In the genomic region with DNA sequence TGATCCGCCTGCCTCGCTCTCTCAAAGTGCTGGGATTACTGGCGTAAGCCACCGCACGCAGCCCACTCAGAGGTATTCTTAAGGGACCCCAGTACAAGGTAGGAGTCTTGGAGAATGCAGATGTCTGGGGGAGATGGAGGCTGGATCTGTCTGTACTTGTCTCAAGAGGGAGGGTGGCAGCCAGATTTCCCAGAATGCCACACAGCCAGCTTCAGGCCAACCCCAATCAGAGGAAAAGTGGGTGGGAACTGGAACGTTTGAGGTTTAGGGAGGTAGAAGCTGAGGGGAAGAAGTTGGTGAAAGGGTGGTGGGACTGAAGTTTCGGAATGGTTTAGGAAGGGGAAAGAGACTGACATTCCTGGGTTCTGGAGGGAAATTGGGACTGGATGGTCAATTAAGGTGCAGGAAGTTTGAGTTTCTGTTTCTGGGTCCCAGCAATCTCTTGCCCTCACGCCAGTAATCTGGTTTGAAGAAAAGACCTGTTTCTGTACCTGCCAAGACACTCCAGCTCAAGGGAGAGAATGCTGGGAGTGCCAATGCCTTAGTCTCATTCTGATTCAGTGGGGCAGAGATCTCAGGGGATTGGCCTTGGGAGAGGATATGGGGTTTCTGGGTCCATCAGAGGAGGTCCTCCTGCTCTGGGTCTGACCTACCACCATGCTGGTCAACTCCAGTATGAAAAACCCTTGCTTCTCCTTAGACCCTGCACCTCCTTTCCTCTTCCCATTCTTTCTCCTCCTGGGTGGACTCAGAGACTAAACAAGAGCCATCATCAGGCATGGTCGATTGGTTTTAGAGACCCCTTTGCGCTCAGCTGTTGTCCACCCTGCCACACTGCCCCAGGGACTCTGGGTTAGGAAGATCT, we compare ENCODE assay signal across 16 cellular contexts. TPM values are rescaled to one million over a fixed set of nuclear protein-coding genes. Genes with fewer than 3 reads are reported as not detected.
DNase-seq lines count a peak whose midpoint lies in the region; ATAC-seq, FAIRE-seq and TF ChIP-seq lines count a peak whose summit lies in the region.
"Had no signal": no experiment of that assay in that cellular context is flagged by ENCODE, and none has a peak within 500 bp of the region (broad histone marks: within the 10 kb centered on the region; RNA-seq: fewer than 3 reads in every experiment).

No MANE protein-coding gene starts in this region.

- H3K79me2 ChIP-seq in K562 (ENCODE audit: control insufficient read depth, insufficient read depth, low read length): peaks cover 60% of the 10 kb centered on the region

- H2AFZ ChIP-seq in K562 (ENCODE audit: low read depth, low read length): no peak overlapping the region

- H3K36me3 ChIP-seq in K562 (ENCODE audit: control insufficient read depth, insufficient read depth, low read length): peaks cover 48% of the 10 kb centered on the region; the same call in 2 of the 3 replicates
- H3K36me3 ChIP-seq in tibial artery: peaks cover 36 to 46% (median 44%) of the 10 kb centered on the region in 3 donors
- H3K36me3 ChIP-seq in body of pancreas (replicated peaks in 1 of 2; ENCODE audit: insufficient read depth in 1 of 2, low read depth in 2 of 2): peaks cover 0 to 2% of the 10 kb centered on the region in 2 donors
- H3K36me3 ChIP-seq: colonic mucosa had no signal

- H3K4me2 ChIP-seq in K562 (ENCODE audit: insufficient read depth, low read length): peak overlapping the region; percentile 59

- 75% methylated on average over 9 of the region's 10 CpGs for WGBS in K562 (ENCODE audit: insufficient coverage, low coverage, missing lambda C conversion rate)
- 76 to 79% methylated on average over 10 of the region's 10 CpGs for WGBS in body of pancreas, 2 donors

- H3K4me1 ChIP-seq in K562 (replicated peaks in 1 of 2; ENCODE audit: control insufficient read depth in 2 of 2, insufficient read depth in 2 of 2, low read length in 2 of 2): peaks cover 49 to 50% of the 10 kb centered on the region in 2 experiments
- peaks cover 0 to 27% (median 8%) of the 10 kb centered on the region in 4 donors for H3K4me1 ChIP-seq in tibial artery
- H3K4me1 ChIP-seq in body of pancreas: no peaks in the 10 kb centered on the region
- H3K4me1 ChIP-seq: colonic mucosa had no signal

- FAIRE-seq in K562 (lab: Jason Lieb, UNC): peak; percentile 29
- FAIRE-seq: HepG2 had no signal

- in situ Hi-C loops in K562 (cut with MboI): loop anchor here (10.0 kb wide), 1 partner anchor 52 kb away; no protein-coding TSS in a partner anchor

- H3K9ac ChIP-seq in K562 (ENCODE audit: insufficient read depth in 1 of 2, low read depth in 2 of 2, low read length in 2 of 2): peak overlapping the region; percentile 45 to 84

- TF ChIP-seq CTCF in K562 (IDR thresholded peaks at IDR 0.05 in 2 of 3, conservative IDR thresholded peaks at IDR 0.05 in 1 of 3; ENCODE audit: insufficient read depth in 2 of 3, low read depth in 1 of 3, low read length in 3 of 3) (no peak), tibial artery (IDR thresholded peaks at IDR 0.05) (no peak), body of pancreas (IDR thresholded peaks at IDR 0.05) (no peak)

- peak overlapping the region; percentile 83 for H3K4me3 Mint-ChIP-seq in activated naive CD4-positive, alpha-beta T cell treated with anti-CD3 and anti-CD28 coated beads, Interleukin-2, amount 50 U/mL, for 24 hours
- no peak overlapping the region for H3K4me3 Mint-ChIP-seq in activated naive CD4-positive, alpha-beta T cell treated with anti-CD3 and anti-CD28 coated beads, Interleukin-2, amount 10 ng/mL, durations not matched to agents 7 days and 5 days
- H3K4me3 Mint-ChIP-seq in memory B cell: peak overlapping the region; percentile 43

- no peak overlapping the region for H3K27ac Mint-ChIP-seq in activated naive CD4-positive, alpha-beta T cell treated with anti-CD3 and anti-CD28 coated beads, Interleukin-2, amount 50 U/mL, for 24 hours
- H3K27ac Mint-ChIP-seq in activated naive CD4-positive, alpha-beta T cell treated with anti-CD3 and anti-CD28 coated beads, Interleukin-2, amount 10 ng/mL, durations not matched to agents 7 days and 5 days: no peak overlapping the region
- no peak overlapping the region for H3K27ac Mint-ChIP-seq in memory B cell

- TF ChIP-seq POLR2A in K562 (conservative IDR thresholded peaks at IDR 0.05): no peak
- TF ChIP-seq POLR2A in body of pancreas (IDR thresholded peaks at IDR 0.05): no peak

- intact Hi-C loops in K562 (cut with micrococcal nuclease): no loop called here
- intact Hi-C loops in tibial artery (cut with DNase I; ENCODE audit: low total_unique reads): no loop called here
- intact Hi-C loops in body of pancreas (cut with DNase I): no loop called here

- H3K9me1 ChIP-seq in K562 (ENCODE audit: control insufficient read depth, insufficient read depth, low read length): peaks cover 3% of the 10 kb centered on the region

- CTCF ChIA-PET in activated naive CD4-positive, alpha-beta T cell treated with anti-CD3 and anti-CD28 coated beads, Interleukin-2, amount 10 ng/mL, durations not matched to agents 7 days and 5 days (lab: Charles Lee): interaction anchor here (0.8 to 4.0 kb wide), 15 partner anchors 10 to 179 kb away, joined by 3 to 26 read pairs (median 3); no protein-coding TSS in a partner anchor
- CTCF ChIA-PET in K562 (lab: Yijun Ruan, JAX; ENCODE audit: low intra/inter-chr PET ratio): interaction anchor here (0.9 kb wide), 1 partner anchor 46 kb away, joined by 4 read pairs; no protein-coding TSS in a partner anchor
- CTCF ChIA-PET in HEK293T (lab: Yijun Ruan, JAX): interaction anchor here (1.0 to 3.1 kb wide), 11 partner anchors 11 to 61 kb away, joined by 3 to 14 read pairs (median 4); no protein-coding TSS in a partner anchor

- ATAC-seq in K562 (no peak), memory B cell (ENCODE audit: low read depth) (no peak), GM19455 (IDR thresholded peaks at IDR 0.05; ENCODE audit: unreplicated experiment) (no peak), body of pancreas (no peak)
- ATAC-seq: HepG2; stimulated activated naive CD8-positive, alpha-beta T cell treated with anti-CD3 and anti-CD28 coated beads, Interleukin-15, Interleukin-2, amounts not matched to agents 100 U/mL and 50 U/mL, for 24 hours had no signal

- POLR2A ChIA-PET in K562 (lab: Yijun Ruan, JAX) (interaction anchor here (0.6 to 1.9 kb wide), 12 partner anchors 8 to 79 kb away, joined by 3 to 5 read pairs (median 4); a partner anchor contains a TSS), HEK293T (lab: Yijun Ruan, JAX) (interaction anchor here (0.6 to 0.8 kb wide), 2 partner anchors 51 to 112 kb away, joined by 4 to 5 read pairs; a partner anchor contains a TSS)

- peaks cover 39% of the 10 kb centered on the region for H3K4me1 Mint-ChIP-seq in activated naive CD4-positive, alpha-beta T cell treated with anti-CD3 and anti-CD28 coated beads, Interleukin-2, amount 50 U/mL, for 24 hours
- H3K4me1 Mint-ChIP-seq in activated naive CD4-positive, alpha-beta T cell treated with anti-CD3 and anti-CD28 coated beads, Interleukin-2, amount 10 ng/mL, durations not matched to agents 7 days and 5 days: peaks cover 39% of the 10 kb centered on the region
- H3K4me1 Mint-ChIP-seq in memory B cell: peaks cover 27% of the 10 kb centered on the region

- H3K27me3 ChIP-seq in K562 (ENCODE audit: control insufficient read depth in 2 of 2, insufficient read depth in 2 of 2, low read length in 2 of 2) (no peaks in the 10 kb centered on the region), tibial artery (no peaks in the 10 kb centered on the region), body of pancreas (no peaks in the 10 kb centered on the region)
- H3K27me3 ChIP-seq: colonic mucosa had no signal

- DNase-seq in activated naive CD4-positive, alpha-beta T cell treated with anti-CD3 and anti-CD28 coated beads, Interleukin-2, amount 10 ng/mL, durations not matched to agents 7 days and 5 days: no peak
- DNase-seq in K562 (ENCODE audit: extremely low read depth in 1 of 4, low spot score in 3 of 4) (peak in 3 of 4 experiments; percentile 42 to 47 (median 45)), memory B cell (ENCODE audit: low spot score in 2 of 2) (no peak), tibial artery (no peak), HEK293T (ENCODE audit: extremely low spot score) (no peak), body of pancreas (no peak)
- DNase-seq: ACHN; Calu3; colonic mucosa; NCI-H1105 treated with DMSO at 0.1 percent for 48 hours; stimulated activated naive CD8-positive, alpha-beta T cell treated with anti-CD3 and anti-CD28 coated beads, Interleukin-15, Interleukin-2, amounts not matched to agents 100 U/mL and 50 U/mL, for 24 hours had no signal

- H3K4me3 ChIP-seq in K562 (no peak overlapping the region), tibial artery (no peak overlapping the region), body of pancreas (no peak overlapping the region)
- H3K4me3 ChIP-seq: colonic mucosa had no signal

- H3K27ac ChIP-seq in K562 (ENCODE audit: extremely low read depth, low read depth, low read length): peak overlapping the region; percentile 65
- H3K27ac ChIP-seq in tibial artery: peak overlapping the region; percentile 0 to 36
- no peak overlapping the region for H3K27ac ChIP-seq in body of pancreas
- H3K27ac ChIP-seq: colonic mucosa had no signal

- H3K9me3 Mint-ChIP-seq in activated naive CD4-positive, alpha-beta T cell treated with anti-CD3 and anti-CD28 coated beads, Interleukin-2, amount 50 U/mL, for 24 hours: no peaks in the 10 kb centered on the region
- H3K9me3 Mint-ChIP-seq in activated naive CD4-positive, alpha-beta T cell treated with anti-CD3 and anti-CD28 coated beads, Interleukin-2, amount 10 ng/mL, durations not matched to agents 7 days and 5 days: no peaks in the 10 kb centered on the region
- no peaks in the 10 kb centered on the region for H3K9me3 Mint-ChIP-seq in memory B cell

- H3K27me3 Mint-ChIP-seq in activated naive CD4-positive, alpha-beta T cell treated with anti-CD3 and anti-CD28 coated beads, Interleukin-2, amount 50 U/mL, for 24 hours: no peaks in the 10 kb centered on the region
- H3K27me3 Mint-ChIP-seq in activated naive CD4-positive, alpha-beta T cell treated with anti-CD3 and anti-CD28 coated beads, Interleukin-2, amount 10 ng/mL, durations not matched to agents 7 days and 5 days: peaks cover 8% of the 10 kb centered on the region
- no peaks in the 10 kb centered on the region for H3K27me3 Mint-ChIP-seq in memory B cell

- H3K36me3 Mint-ChIP-seq in activated naive CD4-positive, alpha-beta T cell treated with anti-CD3 and anti-CD28 coated beads, Interleukin-2, amount 50 U/mL, for 24 hours: peaks cover 3% of the 10 kb centered on the region
- peaks cover 47% of the 10 kb centered on the region for H3K36me3 Mint-ChIP-seq in activated naive CD4-positive, alpha-beta T cell treated with anti-CD3 and anti-CD28 coated beads, Interleukin-2, amount 10 ng/mL, durations not matched to agents 7 days and 5 days
- no peaks in the 10 kb centered on the region for H3K36me3 Mint-ChIP-seq in memory B cell

- no peak for TF ChIP-seq RAD21 in K562 (CRISPR knock-in tag; conservative IDR thresholded peaks at IDR 0.05 in 1 of 2, IDR thresholded peaks at IDR 0.05 in 1 of 2)

- BruUV-seq in K562 (replicated peaks; lab: Mats Ljungman, UMichigan): no TSS peak

- H3K9me3 ChIP-seq in K562 (replicated peaks; ENCODE audit: control insufficient read depth, insufficient read depth, low read depth, low read length) (no peaks in the 10 kb centered on the region), tibial artery (no peaks in the 10 kb centered on the region), body of pancreas (no peaks in the 10 kb centered on the region)
- H3K9me3 ChIP-seq: colonic mucosa had no signal

- TF ChIP-seq EP300 in K562 (IDR thresholded peaks at IDR 0.05; ENCODE audit: low read length): no peak

- H4K20me1 ChIP-seq in K562 (replicated peaks; ENCODE audit: control insufficient read depth, insufficient read depth, low read length): no peaks in the 10 kb centered on the region; the same call in 1 of the 2 replicates

RNA-seq across cellular contexts. Expression of a gene that starts 8.2 kb away (rescaled TPM):
- 8.1 and 25.0 TPM in 2 replicates for total RNA-seq in K562 (2011; cell fraction: chromatin; rRNA removed; ENCODE audit: low replicate concordance)
- total RNA-seq in K562 (2011; cell fraction: nucleolus; rRNA removed): 9.7 and 11.1 TPM in 2 replicates
- 9.7 and 11.8 TPM in 2 replicates for total RNA-seq in K562 (2011; cell fraction: nucleoplasm; rRNA removed)
- total RNA-seq in K562 (2014; rRNA removed) (15.9 and 17.7 TPM in 2 replicates), K562 (2014; rRNA removed; fragmentation: Illumina TruSeq; extraction: Trizol) (3.5 and 3.7 TPM in 2 replicates), K562 (2015; rRNA removed; fragmentation: Illumina TruSeq; extraction: Trizol) (5.9 and 8.7 TPM in 2 replicates), K562 (2021) (96.5 and 111 TPM in 2 replicates), body of pancreas (1 to 10 TPM; 3.1 to 7.3 TPM)
- polyA plus RNA-seq in K562 (2011; rRNA removed) (7.7 and 15.6 TPM in 2 replicates), K562 (2014; fragmentation: Illumina TruSeq; extraction: Trizol) (65.7 and 88.2 TPM in 2 replicates), K562 (2014; fragmentation: Nextera tagmentation; extraction: Ambion mirVana) (1 to 10 TPM; 1.0 TPM), K562 (2014; rRNA removed) (30.3 and 34.6 TPM in 2 replicates)
- 11.8 and 25.5 TPM in 2 replicates for polyA plus RNA-seq in K562 (2011; cell fraction: cytosol; rRNA removed)
- 15.0 and 32.1 TPM in 2 replicates for polyA plus RNA-seq in K562 (2011; cell fraction: nucleus; rRNA removed)
- polyA plus RNA-seq in K562 (2012): 35.9 and 43.9 TPM in 2 replicates
- 4.7 and 6.3 TPM in 2 replicates for polyA minus RNA-seq in K562 (2011; rRNA and poly(A)+ RNA removed)
- 31.2 and 48.8 TPM in 2 replicates for polyA minus RNA-seq in K562 (2011; cell fraction: cytosol; rRNA and poly(A)+ RNA removed)
- 6.7 and 8.1 TPM in 2 replicates for polyA minus RNA-seq in K562 (2011; cell fraction: nucleus; rRNA and poly(A)+ RNA removed)

RNA-seq across cellular contexts. Expression of a gene that starts 26.3 kb away (rescaled TPM):
- 326 and 672 TPM in 2 replicates for total RNA-seq in K562 (2011; cell fraction: chromatin; rRNA removed; ENCODE audit: low replicate concordance)
- 425 and 592 TPM in 2 replicates for total RNA-seq in K562 (2011; cell fraction: nucleolus; rRNA removed)
- 368 and 393 TPM in 2 replicates for total RNA-seq in K562 (2011; cell fraction: nucleoplasm; rRNA removed)
- total RNA-seq in K562 (2014; rRNA removed) (47.4 and 59.0 TPM in 2 replicates), K562 (2014; rRNA removed; fragmentation: Illumina TruSeq; extraction: Trizol) (41.7 and 49.0 TPM in 2 replicates), K562 (2015; rRNA removed; fragmentation: Illumina TruSeq; extraction: Trizol) (33.7 and 34.5 TPM in 2 replicates), K562 (2021) (71.0 and 75.2 TPM in 2 replicates), body of pancreas (10 to 100 TPM; 28.5 to 49.1 TPM)
- polyA plus RNA-seq in K562 (2011; rRNA removed) (55.5 and 114 TPM in 2 replicates), K562 (2014; fragmentation: Illumina TruSeq; extraction: Trizol) (82.1 and 82.8 TPM in 2 replicates), K562 (2014; fragmentation: Nextera tagmentation; extraction: Ambion mirVana) (1 to 10 TPM; 9.1 to 9.2 TPM), K562 (2014; rRNA removed) (34.0 and 36.0 TPM in 2 replicates)
- polyA plus RNA-seq in K562 (2011; cell fraction: cytosol; rRNA removed): 44.7 and 52.4 TPM in 2 replicates
- 273 and 364 TPM in 2 replicates for polyA plus RNA-seq in K562 (2011; cell fraction: nucleus; rRNA removed)
- 58.8 and 103 TPM in 2 replicates for polyA plus RNA-seq in K562 (2012)
- polyA minus RNA-seq in K562 (2011; rRNA and poly(A)+ RNA removed): 104 and 113 TPM in 2 replicates
- 72.0 and 119 TPM in 2 replicates for polyA minus RNA-seq in K562 (2011; cell fraction: cytosol; rRNA and poly(A)+ RNA removed)
- 150 and 186 TPM in 2 replicates for polyA minus RNA-seq in K562 (2011; cell fraction: nucleus; rRNA and poly(A)+ RNA removed)

RNA-seq across cellular contexts. Expression of a gene that starts 28.4 kb away (rescaled TPM):
- 0.48 and 1.8 TPM in 2 replicates for total RNA-seq in K562 (2011; cell fraction: chromatin; rRNA removed; ENCODE audit: low replicate concordance)
- 0.13 and 0.17 TPM in 2 replicates for total RNA-seq in K562 (2011; cell fraction: nucleolus; rRNA removed)
- total RNA-seq in K562 (2011; cell fraction: nucleoplasm; rRNA removed): 0.44 and 0.69 TPM in 2 replicates
- total RNA-seq in K562 (2014; rRNA removed) (0.16 TPM in 1 of 2 replicates, not detected in the other), K562 (2014; rRNA removed; fragmentation: Illumina TruSeq; extraction: Trizol) (0.11 TPM in 1 of 2 replicates, not detected in the other), K562 (2015; rRNA removed; fragmentation: Illumina TruSeq; extraction: Trizol) (not detected in 2 replicates), K562 (2021) (not detected in 2 replicates), body of pancreas (not detected)
- polyA plus RNA-seq in K562 (2011; rRNA removed) (0.16 TPM in 1 of 2 replicates, not detected in the other), K562 (2014; fragmentation: Illumina TruSeq; extraction: Trizol) (0.10 TPM in 1 of 2 replicates, not detected in the other), K562 (2014; fragmentation: Nextera tagmentation; extraction: Ambion mirVana) (under 1 TPM; 0.07 to 0.18 TPM), K562 (2014; rRNA removed) (not detected in 2 replicates)
- not detected in 2 replicates for polyA plus RNA-seq in K562 (2011; cell fraction: cytosol; rRNA removed)
- 0.25 and 0.44 TPM in 2 replicates for polyA plus RNA-seq in K562 (2011; cell fraction: nucleus; rRNA removed)
- 0.07 and 0.47 TPM in 2 replicates for polyA plus RNA-seq in K562 (2012)
- 0.12 TPM in 1 of 2 replicates, not detected in the other for polyA minus RNA-seq in K562 (2011; rRNA and poly(A)+ RNA removed)
- not detected in 2 replicates for polyA minus RNA-seq in K562 (2011; cell fraction: cytosol; rRNA and poly(A)+ RNA removed)
- polyA minus RNA-seq in K562 (2011; cell fraction: nucleus; rRNA and poly(A)+ RNA removed): 0.22 TPM in 1 of 2 replicates, not detected in the other
- total RNA-seq: Calu3, H4, HepG2, NCI-H460 had no signal
- polyA plus RNA-seq: HepG2 had no signal

Comparison
In these comparisons a context has a peak if more than half of its experiments do, and no peak if none do; other contexts are left out.
1. DNase-seq: peak in K562 (3 of 4); none in activated naive CD4-positive, alpha-beta T cell treated with anti-CD3 and anti-CD28 coated beads, Interleukin-2, amount 10 ng/mL, durations not matched to agents 7 days and 5 days (single experiment), memory B cell (0 of 2), tibial artery (0 of 2), HEK293T (single experiment) and body of pancreas (0 of 4).
2. H3K27ac ChIP-seq: peak in K562 (single experiment) and tibial artery (2 of 2); none in body of pancreas (0 of 4).